Comparison of ENCODE assay signal across 7 cellular contexts in the genomic region with DNA sequence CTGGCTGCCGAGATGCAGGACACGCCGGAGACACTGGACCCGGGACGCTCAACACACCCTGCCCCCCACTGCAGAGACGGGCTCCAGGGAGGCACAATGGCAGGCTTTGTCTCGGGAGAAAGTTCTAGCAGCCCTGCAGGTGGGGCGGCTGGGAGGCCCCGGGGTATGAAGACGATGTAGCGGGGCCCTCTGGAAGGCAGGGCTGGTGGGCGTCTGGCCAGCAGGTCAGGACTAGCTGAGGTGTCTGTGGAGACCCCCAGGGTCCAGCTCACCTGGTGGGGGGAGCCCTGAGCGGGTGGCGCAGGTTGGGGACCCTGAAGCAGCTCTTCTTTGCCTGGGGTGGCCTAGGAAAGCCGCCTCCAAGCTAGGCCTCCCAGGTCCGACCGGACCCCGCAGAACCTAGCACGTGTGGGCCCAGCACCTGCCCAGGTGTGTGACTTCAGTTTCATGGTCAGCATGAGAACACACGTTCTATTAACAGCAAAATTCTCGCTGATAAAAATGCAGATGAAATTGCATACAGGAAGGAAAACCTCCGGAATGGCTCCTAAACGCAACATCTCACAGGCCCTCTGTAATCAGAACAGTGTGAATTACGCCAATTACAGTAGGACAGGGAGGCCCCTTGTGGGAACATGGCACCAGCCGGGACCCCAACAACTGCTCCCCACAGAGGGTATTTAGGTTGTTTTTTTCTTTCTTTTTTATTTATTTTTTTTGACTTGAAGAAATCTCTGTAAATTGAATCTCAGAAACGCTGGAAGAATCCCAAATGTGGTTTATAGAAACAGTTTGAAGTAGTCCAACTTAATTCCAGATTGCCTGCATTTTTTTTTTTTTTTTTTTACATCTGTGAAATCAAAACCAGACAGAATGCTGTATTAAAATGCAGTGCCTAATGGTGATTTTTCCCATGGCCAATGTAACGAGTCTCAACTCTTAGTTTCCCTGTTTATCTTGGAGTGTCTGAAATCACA.
DNase-seq lines count a peak whose midpoint lies in the region; ATAC-seq and TF ChIP-seq lines count a peak whose summit lies in the region.
"Not testable (repeated sequence)": the region's sequence is repeated elsewhere in the genome, so short reads cannot be mapped to it uniquely, and the experiment has no call there.

No MANE protein-coding gene starts in this region.

- not testable (repeated sequence) for H3K27me3 ChIP-seq in right cardiac atrium (ENCODE audit: control insufficient read depth, insufficient read depth); spleen (replicated peaks in 1 of 7)

- not testable (repeated sequence) for H3K4me1 ChIP-seq in right cardiac atrium (ENCODE audit: control insufficient read depth, insufficient read depth, low read length); spleen

- not testable (repeated sequence) for H3K27ac ChIP-seq in right cardiac atrium (ENCODE audit: low read length); spleen

- ATAC-seq in right cardiac atrium, result peak; percentile 58 to 71

- 72% methylated on average over 18 of the region's 27 CpGs for WGBS in right cardiac atrium
- WGBS in spleen, 5 donors, result 76 to 90% (median 88%) methylated on average over 13 to 20 of the region's 27 CpGs

- not testable (repeated sequence) for H3K9me3 ChIP-seq in right cardiac atrium (ENCODE audit: control insufficient read depth, low read length)
- peaks cover 0 to 12% (median 2%) of the 10 kb centered on the region in 8 donors for H3K9me3 ChIP-seq in spleen

- TF ChIP-seq POLR2A in spleen (IDR thresholded peaks at IDR 0.05), result not testable (repeated sequence)

- DNase-seq in EH (ENCODE audit: low read depth) (peak; percentile 77), RPMI7951 (ENCODE audit: low read depth) (peak; percentile 65), astrocyte of the hippocampus (ENCODE audit: low read depth, low spot score) (peak; percentile 45), ecto neural progenitor cell (ENCODE audit: low spot score) (peak; percentile 6), fibroblast of the aortic adventitia (ENCODE audit: low read depth) (peak; percentile 76), spleen (peak; percentile 25)
- DNase-seq in right cardiac atrium, result not testable (repeated sequence)

- intact Hi-C loops in right cardiac atrium (cut with DNase I); spleen (cut with DNase I; ENCODE audit: low total_unique reads): not testable (repeated sequence)

- H3K4me3 ChIP-seq in fibroblast of the aortic adventitia (ENCODE audit: low read depth, low read length); right cardiac atrium (ENCODE audit: low read length); spleen: not testable (repeated sequence)

- not testable (repeated sequence) for TF ChIP-seq CTCF in fibroblast of the aortic adventitia (IDR thresholded peaks at IDR 0.05; ENCODE audit: insufficient read depth, low read length); spleen (IDR thresholded peaks at IDR 0.05 in 8 of 11, conservative IDR thresholded peaks at IDR 0.05 in 3 of 11)

- not testable (repeated sequence) for H3K36me3 ChIP-seq in spleen
